ENCODE assay signal across 1 cellular context in genomic region chr12:113720629-113721028, GRCh38.
TF ChIP-seq lines count a peak whose summit lies in the region.

No MANE protein-coding gene starts in this region.

TF ChIP-seq in HepG2, 621 proteins besides CTCF, POLR2A, EP300 and RAD21 (continued from another document):
- TF ChIP-seq PBX3 (CRISPR knock-in tag; IDR thresholded peaks at IDR 0.05; ENCODE audit: borderline replicate concordance) (no peak), ZBTB33 (CRISPR knock-in tag; IDR thresholded peaks at IDR 0.05) (no peak), HNF4A (CRISPR knock-in tag; IDR thresholded peaks at IDR 0.05) (peak; percentile 79), SALL1 (CRISPR knock-in tag; IDR thresholded peaks at IDR 0.05) (peak; percentile 34; the same call in 1 of the 2 replicates)
